In genomic region chr3:14431928-14432834, GRCh38 we compare ENCODE assay signal across 2 cellular contexts.
TF ChIP-seq lines count a peak whose summit lies in the region.

No MANE protein-coding gene starts in this region.

TF ChIP-seq in HEK293, 187 proteins besides CTCF, POLR2A, EP300 and RAD21 (continued from another document and continues in another):
- TF ChIP-seq, protein P1, sequence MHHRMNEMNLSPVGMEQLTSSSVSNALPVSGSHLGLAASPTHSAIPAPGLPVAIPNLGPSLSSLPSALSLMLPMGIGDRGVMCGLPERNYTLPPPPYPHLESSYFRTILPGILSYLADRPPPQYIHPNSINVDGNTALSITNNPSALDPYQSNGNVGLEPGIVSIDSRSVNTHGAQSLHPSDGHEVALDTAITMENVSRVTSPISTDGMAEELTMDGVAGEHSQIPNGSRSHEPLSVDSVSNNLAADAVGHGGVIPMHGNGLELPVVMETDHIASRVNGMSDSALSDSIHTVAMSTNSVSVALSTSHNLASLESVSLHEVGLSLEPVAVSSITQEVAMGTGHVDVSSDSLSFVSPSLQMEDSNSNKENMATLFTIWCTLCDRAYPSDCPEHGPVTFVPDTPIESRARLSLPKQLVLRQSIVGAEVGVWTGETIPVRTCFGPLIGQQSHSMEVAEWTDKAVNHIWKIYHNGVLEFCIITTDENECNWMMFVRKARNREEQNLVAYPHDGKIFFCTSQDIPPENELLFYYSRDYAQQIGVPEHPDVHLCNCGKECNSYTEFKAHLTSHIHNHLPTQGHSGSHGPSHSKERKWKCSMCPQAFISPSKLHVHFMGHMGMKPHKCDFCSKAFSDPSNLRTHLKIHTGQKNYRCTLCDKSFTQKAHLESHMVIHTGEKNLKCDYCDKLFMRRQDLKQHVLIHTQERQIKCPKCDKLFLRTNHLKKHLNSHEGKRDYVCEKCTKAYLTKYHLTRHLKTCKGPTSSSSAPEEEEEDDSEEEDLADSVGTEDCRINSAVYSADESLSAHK (tag by site-specific recombination; IDR thresholded peaks at IDR 0.05) = no peak
- TF ChIP-seq ZNF677 (tag by site-specific recombination; IDR thresholded peaks at IDR 0.05) = no peak
- TF ChIP-seq PRDM10 (tag by site-specific recombination; IDR thresholded peaks at IDR 0.05) = peak; percentile 36; the same call in 1 of the 2 replicates
- TF ChIP-seq HOXD13 (CRISPR knock-in tag; IDR thresholded peaks at IDR 0.05; ENCODE audit: borderline replicate concordance) = no peak
- no peak for TF ChIP-seq ZNF248 (tag by site-specific recombination; IDR thresholded peaks at IDR 0.05)
- TF ChIP-seq, protein P2, sequence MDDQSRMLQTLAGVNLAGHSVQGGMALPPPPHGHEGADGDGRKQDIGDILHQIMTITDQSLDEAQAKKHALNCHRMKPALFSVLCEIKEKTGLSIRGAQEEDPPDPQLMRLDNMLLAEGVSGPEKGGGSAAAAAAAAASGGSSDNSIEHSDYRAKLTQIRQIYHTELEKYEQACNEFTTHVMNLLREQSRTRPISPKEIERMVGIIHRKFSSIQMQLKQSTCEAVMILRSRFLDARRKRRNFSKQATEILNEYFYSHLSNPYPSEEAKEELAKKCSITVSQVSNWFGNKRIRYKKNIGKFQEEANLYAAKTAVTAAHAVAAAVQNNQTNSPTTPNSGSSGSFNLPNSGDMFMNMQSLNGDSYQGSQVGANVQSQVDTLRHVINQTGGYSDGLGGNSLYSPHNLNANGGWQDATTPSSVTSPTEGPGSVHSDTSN (CRISPR knock-in tag; IDR thresholded peaks at IDR 0.05) = no peak
- TF ChIP-seq BCL11B (tag by site-specific recombination; IDR thresholded peaks at IDR 0.05; ENCODE audit: low read depth) = no peak
- peak; percentile 56 for TF ChIP-seq ZNF335 (tag by site-specific recombination; conservative IDR thresholded peaks at IDR 0.05)
- TF ChIP-seq PRDM2 (tag by site-specific recombination; IDR thresholded peaks at IDR 0.05; ENCODE audit: borderline replicate concordance) = no peak
- peak; percentile 48; the same call in 1 of the 2 replicates for TF ChIP-seq ZNF366 (tag by site-specific recombination; conservative IDR thresholded peaks at IDR 0.05)

TF ChIP-seq in liver, 16 proteins besides CTCF, POLR2A, EP300 and RAD21 (continued from another document):
- TF ChIP-seq JUND (IDR thresholded peaks at IDR 0.05) (peak; percentile 67 to 89), YY1 (IDR thresholded peaks at IDR 0.05) (no peak), SP1 (IDR thresholded peaks at IDR 0.05) (peak; percentile 35)
TF ChIP-seq in liver: peak in this region for 2.
